19 cellular contexts compared by ENCODE assay signal in genomic region chr2:170002096-170002495, GRCh38.
A peak's percentile ranks its signal among the peaks of the same experiment; 100 is the strongest.
DNase-seq lines count a peak whose midpoint lies in the region; ATAC-seq, FAIRE-seq and TF ChIP-seq lines count a peak whose summit lies in the region.
"Had no signal": no experiment of that assay in that cellular context is flagged by ENCODE, and none has a peak within 500 bp of the region (broad histone marks: within the 10 kb centered on the region; RNA-seq: fewer than 3 reads in every experiment).

No MANE protein-coding gene starts in this region.

- peak; percentile 9 for FAIRE-seq in GM12891 (lab: Jason Lieb, UNC)
- FAIRE-seq: HTR-8/SVneo, K562 had no signal

- H3K27ac ChIP-seq in HUES6 (ENCODE audit: low read depth, low read length), result 0 out of 2 replicates have a peak overlapping the region, but pooled peaks have one; percentile 9
- H3K27ac ChIP-seq: C4-2B, GM23248 had no signal

- DNase-seq in GM12891 (ENCODE audit: insufficient read length, low spot score) (no peak), endothelial cell (ENCODE audit: low spot score) (no peak), AG20443 (ENCODE audit: low spot score) (no peak), NCI-H774 (lab: John Stamatoyannopoulos, UW) (no peak)
- DNase-seq: ACHN; CD8-positive, alpha-beta T cell; COR-L47; DND-41; GF-D8; GM23248; H7 had no signal

- H3K27ac Mint-ChIP-seq in endothelial cell (ENCODE audit: unreplicated experiment) (peak overlapping the region; percentile 76), nephron (peak overlapping the region in 2 of 3 experiments; percentile 4 to 14)
- no peak overlapping the region for H3K27ac Mint-ChIP-seq in stimulated activated memory B cell treated with anti-CD40 and anti-IgM and Interleukin-4, amounts not matched to agents 10 μg/mL and 1 μg/mL and 100 μg/mL, for 72 hours
- H3K27ac Mint-ChIP-seq: B cell; CD8-positive, alpha-beta T cell had no signal

- H3K4me1 Mint-ChIP-seq in endothelial cell (ENCODE audit: unreplicated experiment) (peaks cover 25% of the 10 kb centered on the region), nephron (peaks cover 16% of the 10 kb centered on the region)
- H3K4me1 Mint-ChIP-seq in stimulated activated memory B cell treated with anti-CD40 and anti-IgM and Interleukin-4, amounts not matched to agents 10 μg/mL and 1 μg/mL and 100 μg/mL, for 72 hours, result no peaks in the 10 kb centered on the region
- H3K4me1 Mint-ChIP-seq: B cell had no signal

- H3K4me1 ChIP-seq in HUES6 (ENCODE audit: control insufficient read depth, insufficient read depth, low read length), result peaks cover 10% of the 10 kb centered on the region

- no peaks in the 10 kb centered on the region for H3K27me3 ChIP-seq in HUES6 (ENCODE audit: control insufficient read depth, insufficient read depth, low read length)

- H3K36me3 Mint-ChIP-seq in endothelial cell (ENCODE audit: low read depth, unreplicated experiment) (peaks cover 29% of the 10 kb centered on the region), nephron (ENCODE audit: low read depth) (peaks cover 59% of the 10 kb centered on the region)
- peaks cover 70% of the 10 kb centered on the region for H3K36me3 Mint-ChIP-seq in stimulated activated memory B cell treated with anti-CD40 and anti-IgM and Interleukin-4, amounts not matched to agents 10 μg/mL and 1 μg/mL and 100 μg/mL, for 72 hours

- no peak for TF ChIP-seq POLR2A in GM12891 (IDR thresholded peaks at IDR 0.05; ENCODE audit: low read depth, low read length)

- H3K4me3 ChIP-seq in HUES6 (ENCODE audit: low read depth, low read length), result no peak overlapping the region
- H3K4me3 ChIP-seq: GM23248, K562 had no signal

- no peak overlapping the region for H3K9ac ChIP-seq in HUES6 (ENCODE audit: low read length)
- H3K9ac ChIP-seq: GM23248 had no signal

- H3K9me3 ChIP-seq in HUES6 (ENCODE audit: control insufficient read depth, insufficient read depth, low read depth, low read length), result peaks cover 6% of the 10 kb centered on the region

- H3K4me3 Mint-ChIP-seq in endothelial cell (ENCODE audit: unreplicated experiment) (peak overlapping the region; percentile 20), nephron (no peak overlapping the region)
- no peak overlapping the region for H3K4me3 Mint-ChIP-seq in stimulated activated memory B cell treated with anti-CD40 and anti-IgM and Interleukin-4, amounts not matched to agents 10 μg/mL and 1 μg/mL and 100 μg/mL, for 72 hours
- H3K4me3 Mint-ChIP-seq: B cell; CD8-positive, alpha-beta T cell had no signal

- H3K9me3 Mint-ChIP-seq in endothelial cell (ENCODE audit: unreplicated experiment) (no peaks in the 10 kb centered on the region), nephron (no peaks in the 10 kb centered on the region)
- no peaks in the 10 kb centered on the region for H3K9me3 Mint-ChIP-seq in stimulated activated memory B cell treated with anti-CD40 and anti-IgM and Interleukin-4, amounts not matched to agents 10 μg/mL and 1 μg/mL and 100 μg/mL, for 72 hours
- H3K9me3 Mint-ChIP-seq: CD8-positive, alpha-beta T cell had no signal

- no peak for TF ChIP-seq CTCF in endothelial cell (IDR thresholded peaks at IDR 0.05; ENCODE audit: unreplicated experiment)
- no peak for TF ChIP-seq CTCF in nephron (IDR thresholded peaks at IDR 0.05; ENCODE audit: unreplicated experiment in 3 of 3)

- H3K27me3 Mint-ChIP-seq in endothelial cell (ENCODE audit: unreplicated experiment) (peaks cover 5% of the 10 kb centered on the region), nephron (ENCODE audit: low read depth) (no peaks in the 10 kb centered on the region)
- no peaks in the 10 kb centered on the region for H3K27me3 Mint-ChIP-seq in stimulated activated memory B cell treated with anti-CD40 and anti-IgM and Interleukin-4, amounts not matched to agents 10 μg/mL and 1 μg/mL and 100 μg/mL, for 72 hours
- H3K27me3 Mint-ChIP-seq: B cell had no signal

- H3K36me3 ChIP-seq in HUES6 (ENCODE audit: control insufficient read depth, insufficient read depth, low read length), result peaks cover 9% of the 10 kb centered on the region; the same call in 1 of the 2 replicates

- no peak for ATAC-seq in stimulated activated memory B cell treated with anti-CD40 and anti-IgM and Interleukin-4, amounts not matched to agents 10 μg/mL and 1 μg/mL and 100 μg/mL, for 72 hours
- ATAC-seq in HG02981 (IDR thresholded peaks at IDR 0.05; ENCODE audit: unreplicated experiment), result no peak
- ATAC-seq: CD8-positive, alpha-beta T cell; K562 had no signal

TF ChIP-seq in GM12891, 5 proteins besides CTCF, POLR2A, EP300 and RAD21:
- TF ChIP-seq POU2F2 (IDR thresholded peaks at IDR 0.05; ENCODE audit: low read depth, low read length) (no peak), TAF1 (IDR thresholded peaks at IDR 0.05; ENCODE audit: low read depth, low read length) (no peak), SPI1 (IDR thresholded peaks at IDR 0.05; ENCODE audit: low read depth, low read length) (no peak), PAX5 (IDR thresholded peaks at IDR 0.05; ENCODE audit: insufficient read depth, low read length, severe bottlenecking) (no peak), POLR2AphosphoS5 (IDR thresholded peaks at IDR 0.05; ENCODE audit: low read depth, low read length) (no peak)
